11 cellular contexts compared by ENCODE assay signal in the genomic region with DNA sequence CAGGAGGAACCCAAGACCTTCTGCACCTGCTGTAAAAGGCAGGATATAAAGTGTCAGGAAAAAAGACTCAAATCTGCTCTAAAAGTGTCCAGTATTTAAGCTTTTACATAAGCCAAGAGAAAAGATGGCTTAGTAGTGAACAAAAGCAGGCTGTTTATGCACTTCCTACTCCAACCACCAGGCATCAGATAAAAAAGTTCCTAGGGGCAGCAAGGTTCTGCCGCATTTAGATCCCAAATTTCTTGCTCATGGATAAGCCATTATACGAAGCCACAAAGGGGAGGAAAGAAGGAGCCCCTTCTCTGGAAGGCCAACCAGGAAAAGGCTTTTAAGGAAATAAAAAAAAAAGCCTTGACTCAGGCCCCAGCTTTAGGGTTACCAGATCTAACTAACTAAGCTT. TPM values are rescaled to one million over a fixed set of nuclear protein-coding genes. Genes with fewer than 3 reads are reported as not detected.
DNase-seq lines count a peak whose midpoint lies in the region; ATAC-seq and TF ChIP-seq lines count a peak whose summit lies in the region.
"Had no signal": no experiment of that assay in that cellular context is flagged by ENCODE, and none has a peak within 500 bp of the region (broad histone marks: within the 10 kb centered on the region; RNA-seq: fewer than 3 reads in every experiment).

No MANE protein-coding gene starts in this region.

- no peaks in the 10 kb centered on the region for H3K27me3 Mint-ChIP-seq in CD4-positive, alpha-beta memory T cell
- H3K27me3 Mint-ChIP-seq in T-cell: no peaks in the 10 kb centered on the region

- peak overlapping the region; percentile 73; the same call in 1 of the 2 replicates for H3K4me2 ChIP-seq in OCI-LY3 (ENCODE audit: low read length)

- intact Hi-C loops in CD4-positive, alpha-beta memory T cell (cut with micrococcal nuclease): no loop called here

- POLR2A ChIA-PET in CD4-positive, alpha-beta memory T cell (lab: Charles Lee; ENCODE audit: partially characterized antibody): interaction anchor here (1.5 to 2.1 kb wide), 3 partner anchors 9 to 257 kb away, joined by 4 to 6 read pairs (median 5); a partner anchor contains a TSS
- POLR2A ChIA-PET in T-cell (lab: Charles Lee): interaction anchor here in 1 of 2 donors (0.7 kb wide), 1 partner anchor 11 kb away, joined by 3 read pairs; no protein-coding TSS in a partner anchor

- no peaks in the 10 kb centered on the region for H3K9me3 ChIP-seq in OCI-LY3 (ENCODE audit: insufficient read depth, low read length)
- H3K9me3 ChIP-seq in CD4-positive, alpha-beta memory T cell (ENCODE audit: control insufficient read depth in 1 of 2, low read length in 2 of 2): no peaks in the 10 kb centered on the region

- no peak overlapping the region for H3K4me3 Mint-ChIP-seq in CD4-positive, alpha-beta memory T cell
- H3K4me3 Mint-ChIP-seq in T-cell: no peak overlapping the region

- H3K9me3 Mint-ChIP-seq in CD4-positive, alpha-beta memory T cell: no peaks in the 10 kb centered on the region
- no peaks in the 10 kb centered on the region for H3K9me3 Mint-ChIP-seq in T-cell

- H3K27ac Mint-ChIP-seq in CD4-positive, alpha-beta memory T cell: no peak overlapping the region
- no peak overlapping the region for H3K27ac Mint-ChIP-seq in T-cell

- no peak for ATAC-seq in T-cell (replicated peaks in 1 of 4)

- peaks cover 14% of the 10 kb centered on the region for H3K4me1 ChIP-seq in OCI-LY3 (ENCODE audit: low read length)
- peaks cover 17% of the 10 kb centered on the region for H3K4me1 ChIP-seq in CD4-positive, alpha-beta memory T cell (ENCODE audit: insufficient read depth, low read length)

- H3K79me2 ChIP-seq in OCI-LY3 (ENCODE audit: low read length): no peaks in the 10 kb centered on the region

- H3K36me3 ChIP-seq in OCI-LY3 (replicated peaks; ENCODE audit: low read depth, low read length): no peaks in the 10 kb centered on the region
- H3K36me3 ChIP-seq in CD4-positive, alpha-beta memory T cell (ENCODE audit: insufficient read depth, low read length): no peaks in the 10 kb centered on the region

- peak overlapping the region; percentile 99 for H2AFZ ChIP-seq in OCI-LY3 (ENCODE audit: low read depth, low read length)

- H3K4me1 Mint-ChIP-seq in CD4-positive, alpha-beta memory T cell: no peaks in the 10 kb centered on the region
- H3K4me1 Mint-ChIP-seq in T-cell: no peaks in the 10 kb centered on the region

- no peak overlapping the region for H3K27ac ChIP-seq in OCI-LY3 (ENCODE audit: low read length)
- no peak overlapping the region for H3K27ac ChIP-seq in CD4-positive, alpha-beta memory T cell (ENCODE audit: low read depth, low read length)
- H3K27ac ChIP-seq: HL-60 had no signal

- no peaks in the 10 kb centered on the region for H3K36me3 Mint-ChIP-seq in CD4-positive, alpha-beta memory T cell
- H3K36me3 Mint-ChIP-seq in T-cell: no peaks in the 10 kb centered on the region

- DNase-seq in EL (peak; percentile 6), foreskin melanocyte (peak; percentile 38), retina (peak; percentile 47), T-cell (no peak), NCI-H748 treated with DMSO at 0.1 percent for 48 hours (lab: John Stamatoyannopoulos, UW) (no peak)
- no peak for DNase-seq in CD4-positive, alpha-beta memory T cell
- no peak for DNase-seq in stimulated activated CD4-positive, alpha-beta T cell treated with anti-CD3 and anti-CD28 coated beads, Interleukin-2, amount 100 ng/mL, for 24 hours
- DNase-seq: NCI-H524; stimulated activated CD4-positive, alpha-beta T cell treated with anti-CD3 and anti-CD28 coated beads, Interleukin-4, amount 100 ng/mL, for 1 hour had no signal

- H3K9ac ChIP-seq in OCI-LY3 (ENCODE audit: low read length): no peak overlapping the region

- H3K4me3 ChIP-seq in OCI-LY3 (ENCODE audit: low read length): no peak overlapping the region
- H3K4me3 ChIP-seq in CD4-positive, alpha-beta memory T cell (ENCODE audit: low read length in 2 of 2): no peak overlapping the region

- H4K20me1 ChIP-seq in OCI-LY3 (ENCODE audit: insufficient read depth, low read length): no peaks in the 10 kb centered on the region

- CTCF ChIA-PET in CD4-positive, alpha-beta memory T cell (lab: Charles Lee; ENCODE audit: partially characterized antibody): interaction anchor here (1.0 to 2.6 kb wide), 6 partner anchors 9 to 213 kb away, joined by 3 to 28 read pairs (median 5); a partner anchor contains a TSS
- CTCF ChIA-PET in T-cell (lab: Charles Lee): interaction anchor here (0.6 to 3.0 kb wide), 7 partner anchors 11 to 923 kb away, joined by 3 to 15 read pairs (median 4); a partner anchor contains a TSS

- H3K27me3 ChIP-seq in OCI-LY3 (ENCODE audit: low read depth, low read length): no peaks in the 10 kb centered on the region
- no peaks in the 10 kb centered on the region for H3K27me3 ChIP-seq in CD4-positive, alpha-beta memory T cell (ENCODE audit: insufficient read depth, low read length)

- TF ChIP-seq CTCF in OCI-LY3 (IDR thresholded peaks at IDR 0.05; ENCODE audit: low read depth, low read length): no peak

RNA-seq across cellular contexts. Expression of a gene that starts 10.6 kb away (rescaled TPM):
- total RNA-seq in CD4-positive, alpha-beta memory T cell: not detected
- polyA plus RNA-seq in CD4-positive, alpha-beta memory T cell: not detected
- not detected for total RNA-seq in T-cell

RNA-seq across cellular contexts. Expression of a gene that starts 28.3 kb away (rescaled TPM):
- total RNA-seq in CD4-positive, alpha-beta memory T cell: 1 to 10 TPM in 1 of 2 experiments, under 1 TPM in 1; 0.93 to 1.8 TPM
- 1 to 10 TPM in 1 of 2 donors, under 1 TPM in 1; 1.00 to 1.2 TPM for polyA plus RNA-seq in CD4-positive, alpha-beta memory T cell
- total RNA-seq in T-cell: 1 to 10 TPM; 1.3 to 4.6 (median 2.2) TPM

Comparison
In these comparisons a context has a peak if more than half of its experiments do, and no peak if none do; other contexts are left out.
1. DNase-seq: peak in EL (single experiment), foreskin melanocyte (single experiment) and retina (single experiment); none in CD4-positive, alpha-beta memory T cell (0 of 5), T-cell (0 of 34), NCI-H748 treated with DMSO at 0.1 percent for 48 hours (single experiment) and stimulated activated CD4-positive, alpha-beta T cell treated with anti-CD3 and anti-CD28 coated beads, Interleukin-2, amount 100 ng/mL, for 24 hours (0 of 2).